In genomic region chr18:12420831-12421421, GRCh38 we compare ENCODE assay signal across 1 cellular context.
A peak's percentile ranks its signal among the peaks of the same experiment; 100 is the strongest.
TF ChIP-seq lines count a peak whose summit lies in the region.

No MANE protein-coding gene starts in this region.

TF ChIP-seq in HepG2, 621 proteins besides CTCF, POLR2A, EP300 and RAD21 (continued from another document and continues in another):
- TF ChIP-seq USF2 (IDR thresholded peaks at IDR 0.05; ENCODE audit: low read depth, low read length), result no peak
- TF ChIP-seq USF2 (CRISPR knock-in tag; IDR thresholded peaks at IDR 0.05; ENCODE audit: borderline replicate concordance), result no peak
- TF ChIP-seq CENPX (CRISPR knock-in tag; IDR thresholded peaks at IDR 0.05), result no peak
- TF ChIP-seq DBP (CRISPR knock-in tag; IDR thresholded peaks at IDR 0.05; ENCODE audit: not compliant biosample characterization), result peak; percentile 31
- TF ChIP-seq RFXANK (CRISPR knock-in tag; IDR thresholded peaks at IDR 0.05), result no peak
- no peak for TF ChIP-seq KDM6A (CRISPR knock-in tag; IDR thresholded peaks at IDR 0.05; ENCODE audit: low read depth)
- peak; percentile 15; the same call in 1 of the 2 replicates for TF ChIP-seq HOXD1 (CRISPR knock-in tag; IDR thresholded peaks at IDR 0.05)
- no peak for TF ChIP-seq MLX (CRISPR knock-in tag; IDR thresholded peaks at IDR 0.05)
- TF ChIP-seq MLLT10 (CRISPR knock-in tag; IDR thresholded peaks at IDR 0.05), result no peak
- 0 out of 2 replicates have a peak, but pooled peaks have one; percentile 25 for TF ChIP-seq BRD4 (CRISPR knock-in tag; IDR thresholded peaks at IDR 0.05)
- TF ChIP-seq ZBTB37 (CRISPR knock-in tag; IDR thresholded peaks at IDR 0.05), result no peak
- TF ChIP-seq PRDM15 (CRISPR knock-in tag; IDR thresholded peaks at IDR 0.05), result no peak
- peak; percentile 52; the same call in 1 of the 2 replicates for TF ChIP-seq HDAC1 (CRISPR knock-in tag; IDR thresholded peaks at IDR 0.05)
- no peak for TF ChIP-seq RAD51 (IDR thresholded peaks at IDR 0.05; ENCODE audit: borderline replicate concordance)
- TF ChIP-seq ZNF775 (CRISPR knock-in tag; IDR thresholded peaks at IDR 0.05; ENCODE audit: borderline replicate concordance), result no peak
- no peak for TF ChIP-seq NONO (IDR thresholded peaks at IDR 0.05)
- TF ChIP-seq NONO (CRISPR knock-in tag; conservative IDR thresholded peaks at IDR 0.05), result no peak; the same call in 1 of the 2 replicates
- peak; percentile 52 for TF ChIP-seq ZNF770 (CRISPR knock-in tag; IDR thresholded peaks at IDR 0.05)
- TF ChIP-seq ZNF207 (IDR thresholded peaks at IDR 0.05; ENCODE audit: borderline replicate concordance), result no peak
- peak; percentile 74 for TF ChIP-seq BHLHE40 (IDR thresholded peaks at IDR 0.05; ENCODE audit: low read length)
- peak; percentile 19; the same call in 1 of the 2 replicates for TF ChIP-seq ZSCAN9 (CRISPR knock-in tag; IDR thresholded peaks at IDR 0.05; ENCODE audit: borderline replicate concordance)
- no peak for TF ChIP-seq ZNF317 (CRISPR knock-in tag; IDR thresholded peaks at IDR 0.05)
- peak; percentile 37; the same call in 1 of the 2 replicates for TF ChIP-seq SALL1 (CRISPR knock-in tag; IDR thresholded peaks at IDR 0.05)
- no peak for TF ChIP-seq ARID3A (IDR thresholded peaks at IDR 0.05; ENCODE audit: low read depth, low read length)
- TF ChIP-seq ZNF34 (CRISPR knock-in tag; IDR thresholded peaks at IDR 0.05; ENCODE audit: borderline replicate concordance), result no peak
- no peak for TF ChIP-seq ZNF318 (CRISPR knock-in tag; IDR thresholded peaks at IDR 0.05)
- TF ChIP-seq GATAD1 (CRISPR knock-in tag; IDR thresholded peaks at IDR 0.05), result peak; percentile 28; the same call in 1 of the 2 replicates
- peak; percentile 88 for TF ChIP-seq ZFY (CRISPR knock-in tag; IDR thresholded peaks at IDR 0.05)
- 0 out of 2 replicates have a peak, but pooled peaks have one; percentile 62 for TF ChIP-seq KLF12 (CRISPR knock-in tag; IDR thresholded peaks at IDR 0.05; ENCODE audit: borderline replicate concordance)
- TF ChIP-seq ZBTB10 (CRISPR knock-in tag; IDR thresholded peaks at IDR 0.05; ENCODE audit: borderline replicate concordance), result peak; percentile 35; the same call in 1 of the 2 replicates
- peak; percentile 16; the same call in 1 of the 2 replicates for TF ChIP-seq XBP1 (CRISPR knock-in tag; IDR thresholded peaks at IDR 0.05)
- TF ChIP-seq NRL (CRISPR knock-in tag; IDR thresholded peaks at IDR 0.05; ENCODE audit: borderline replicate concordance), result peak; percentile 68; the same call in 1 of the 2 replicates
